1 cellular context compared by ENCODE assay signal in genomic region chr19:14556662-14557188, GRCh38.
A peak's percentile ranks its signal among the peaks of the same experiment; 100 is the strongest.
TF ChIP-seq lines count a peak whose summit lies in the region.

No MANE protein-coding gene starts in this region.

TF ChIP-seq in HepG2, 621 proteins besides CTCF, POLR2A, EP300 and RAD21 (continued from another document and continues in another):
- TF ChIP-seq USF2 (IDR thresholded peaks at IDR 0.05; ENCODE audit: low read depth, low read length), result no peak
- TF ChIP-seq USF2 (CRISPR knock-in tag; IDR thresholded peaks at IDR 0.05; ENCODE audit: borderline replicate concordance), result no peak
- peak; percentile 27; the same call in 1 of the 2 replicates for TF ChIP-seq ERF (CRISPR knock-in tag; IDR thresholded peaks at IDR 0.05)
- TF ChIP-seq ZNF350 (CRISPR knock-in tag; IDR thresholded peaks at IDR 0.05; ENCODE audit: borderline replicate concordance, low read depth), result no peak
- peak; percentile 17; the same call in 1 of the 2 replicates for TF ChIP-seq FOSL2 (CRISPR knock-in tag; IDR thresholded peaks at IDR 0.05)
- TF ChIP-seq GATAD1 (CRISPR knock-in tag; IDR thresholded peaks at IDR 0.05), result peak; percentile 29; the same call in 1 of the 2 replicates
- TF ChIP-seq HDAC6 (IDR thresholded peaks at IDR 0.05; ENCODE audit: low read depth, low read length), result no peak
- no peak for TF ChIP-seq BCLAF1 (IDR thresholded peaks at IDR 0.05)
- no peak for TF ChIP-seq ZC3H4 (CRISPR knock-in tag; IDR thresholded peaks at IDR 0.05; ENCODE audit: borderline replicate concordance)
- no peak for TF ChIP-seq ZNF747 (CRISPR knock-in tag; IDR thresholded peaks at IDR 0.05; ENCODE audit: borderline replicate concordance)
- no peak for TF ChIP-seq ATF3 (CRISPR knock-in tag; IDR thresholded peaks at IDR 0.05)
- TF ChIP-seq RBM22 (optimal IDR thresholded peaks at IDR 0.05; ENCODE audit: low read length), result no peak
- no peak for TF ChIP-seq ZNF615 (CRISPR knock-in tag; IDR thresholded peaks at IDR 0.05; ENCODE audit: borderline replicate concordance)
- no peak for TF ChIP-seq STAT5B (CRISPR knock-in tag; IDR thresholded peaks at IDR 0.05)
- TF ChIP-seq ZFY (CRISPR knock-in tag; IDR thresholded peaks at IDR 0.05), result 0 out of 2 replicates have a peak, but pooled peaks have one; percentile 18
- no peak for TF ChIP-seq ZFP90 (CRISPR knock-in tag; IDR thresholded peaks at IDR 0.05; ENCODE audit: borderline replicate concordance)
- no peak for TF ChIP-seq GPN1 (CRISPR knock-in tag; IDR thresholded peaks at IDR 0.05; ENCODE audit: borderline replicate concordance)
- TF ChIP-seq NFE2 (CRISPR knock-in tag; IDR thresholded peaks at IDR 0.05), result no peak
- TF ChIP-seq MIER3 (CRISPR knock-in tag; IDR thresholded peaks at IDR 0.05; ENCODE audit: borderline replicate concordance), result no peak
- TF ChIP-seq ZFP62 (CRISPR knock-in tag; IDR thresholded peaks at IDR 0.05), result no peak
- no peak for TF ChIP-seq TEF (CRISPR knock-in tag; IDR thresholded peaks at IDR 0.05)
- no peak for TF ChIP-seq HNF1A (IDR thresholded peaks at IDR 0.05; ENCODE audit: low read depth)
- TF ChIP-seq HNF1A (CRISPR knock-in tag; IDR thresholded peaks at IDR 0.05; ENCODE audit: borderline replicate concordance), result 0 out of 2 replicates have a peak, but pooled peaks have one; percentile 25
- TF ChIP-seq ZBTB7A (CRISPR knock-in tag; IDR thresholded peaks at IDR 0.05), result no peak
- no peak for TF ChIP-seq MBNL3 (CRISPR knock-in tag; conservative IDR thresholded peaks at IDR 0.05)
- TF ChIP-seq EZH2 (conservative IDR thresholded peaks at IDR 0.05; ENCODE audit: low read depth, low read length), result no peak
- TF ChIP-seq ZNF251 (CRISPR knock-in tag; IDR thresholded peaks at IDR 0.05), result no peak
- no peak; the same call in 1 of the 2 replicates for TF ChIP-seq NRL (CRISPR knock-in tag; IDR thresholded peaks at IDR 0.05; ENCODE audit: borderline replicate concordance)
- TF ChIP-seq ADNP (CRISPR knock-in tag; IDR thresholded peaks at IDR 0.05), result no peak
- peak; percentile 32; the same call in 1 of the 2 replicates for TF ChIP-seq CREB1 (IDR thresholded peaks at IDR 0.05)
- no peak for TF ChIP-seq CREB1 (CRISPR knock-in tag; IDR thresholded peaks at IDR 0.05)
- 0 out of 2 replicates have a peak, but pooled peaks have one; percentile 22 for TF ChIP-seq ELF3 (CRISPR knock-in tag; IDR thresholded peaks at IDR 0.05)
- TF ChIP-seq KLF12 (CRISPR knock-in tag; IDR thresholded peaks at IDR 0.05; ENCODE audit: borderline replicate concordance), result no peak
- TF ChIP-seq LBX2 (CRISPR knock-in tag; IDR thresholded peaks at IDR 0.05; ENCODE audit: borderline replicate concordance), result no peak
- no peak for TF ChIP-seq ZNF333 (CRISPR knock-in tag; IDR thresholded peaks at IDR 0.05; ENCODE audit: borderline replicate concordance)
- no peak for TF ChIP-seq CBX1 (IDR thresholded peaks at IDR 0.05; ENCODE audit: low read depth)
- no peak for TF ChIP-seq ZEB1 (IDR thresholded peaks at IDR 0.05; ENCODE audit: insufficient replicate concordance, low read depth)
- TF ChIP-seq ATF7-NPFF (CRISPR knock-in tag; IDR thresholded peaks at IDR 0.05; ENCODE audit: low read depth), result no peak
- no peak for TF ChIP-seq EED (CRISPR knock-in tag; IDR thresholded peaks at IDR 0.05)
- TF ChIP-seq MTF1 (CRISPR knock-in tag; IDR thresholded peaks at IDR 0.05), result no peak
- no peak for TF ChIP-seq ZNF530 (CRISPR knock-in tag; IDR thresholded peaks at IDR 0.05; ENCODE audit: low read depth)
- TF ChIP-seq NFIB (CRISPR knock-in tag; IDR thresholded peaks at IDR 0.05; ENCODE audit: borderline replicate concordance), result no peak
- no peak for TF ChIP-seq ZNF546 (CRISPR knock-in tag; conservative IDR thresholded peaks at IDR 0.05)
- no peak for TF ChIP-seq FOXC1 (CRISPR knock-in tag; IDR thresholded peaks at IDR 0.05; ENCODE audit: borderline replicate concordance)
- TF ChIP-seq XRCC5 (optimal IDR thresholded peaks at IDR 0.05; ENCODE audit: low read length), result peak; percentile 94
- no peak for TF ChIP-seq MED8 (CRISPR knock-in tag; IDR thresholded peaks at IDR 0.05; ENCODE audit: insufficient replicate concordance)
- 0 out of 2 replicates have a peak, but pooled peaks have one; percentile 69 for TF ChIP-seq CHCHD3 (CRISPR knock-in tag; IDR thresholded peaks at IDR 0.05)
- TF ChIP-seq ZNF639 (CRISPR knock-in tag; conservative IDR thresholded peaks at IDR 0.05), result peak; percentile 36; the same call in 1 of the 2 replicates
- no peak for TF ChIP-seq ZNF503 (CRISPR knock-in tag; IDR thresholded peaks at IDR 0.05)
- 0 out of 2 replicates have a peak, but pooled peaks have one; percentile 33 for TF ChIP-seq TFDP1 (CRISPR knock-in tag; IDR thresholded peaks at IDR 0.05; ENCODE audit: borderline replicate concordance)
- TF ChIP-seq MXD1 (CRISPR knock-in tag; IDR thresholded peaks at IDR 0.05), result no peak
- TF ChIP-seq ZNF781 (CRISPR knock-in tag; IDR thresholded peaks at IDR 0.05; ENCODE audit: borderline replicate concordance, not compliant biosample characterization), result no peak
- no peak for TF ChIP-seq ZNF552 (CRISPR knock-in tag; IDR thresholded peaks at IDR 0.05; ENCODE audit: borderline replicate concordance)
